8 cellular contexts compared by ENCODE assay signal in the genomic region with DNA sequence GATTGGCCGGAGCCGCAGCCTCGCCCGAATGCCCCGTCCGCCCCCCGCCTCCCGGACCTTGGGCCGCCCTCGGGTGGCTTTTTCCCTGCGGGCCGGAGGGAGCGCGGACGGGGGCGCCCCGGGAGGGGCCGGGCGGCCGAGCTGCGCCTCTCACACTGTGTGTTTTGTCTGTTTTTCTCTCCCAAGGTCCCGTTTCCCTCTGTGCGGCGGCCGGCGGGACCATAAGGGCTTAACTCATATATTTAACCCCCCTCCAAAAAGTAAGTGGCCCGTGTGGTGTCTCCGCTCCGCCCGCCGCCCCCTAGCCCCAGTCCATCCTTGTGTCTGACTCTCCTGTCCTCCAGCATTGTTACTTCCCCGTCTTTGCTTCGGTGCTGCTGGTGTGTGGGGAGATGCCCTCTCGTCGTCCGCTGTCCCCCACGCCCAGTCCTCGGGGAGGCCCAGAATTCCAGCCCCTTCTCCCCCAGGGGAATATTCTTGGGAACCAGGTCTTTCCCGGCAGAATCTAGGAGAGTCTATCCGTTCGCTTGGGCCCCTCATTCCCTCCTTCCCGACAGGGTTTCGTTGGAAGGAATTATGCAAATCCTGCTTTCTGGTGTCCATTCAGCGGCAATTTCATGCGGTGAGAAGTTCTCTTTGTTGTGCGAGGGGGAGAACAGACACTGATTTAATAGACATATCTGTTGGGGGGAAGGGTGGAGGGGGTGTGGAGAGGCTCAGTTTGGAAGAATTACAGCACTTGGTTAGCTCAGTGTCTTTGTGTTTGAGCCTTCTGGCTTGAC. TPM values are rescaled to one million over a fixed set of nuclear protein-coding genes. Genes with fewer than 3 reads are reported as not detected.
A peak's percentile ranks its signal among the peaks of the same experiment; 100 is the strongest.
DNase-seq lines count a peak whose midpoint lies in the region; ATAC-seq and TF ChIP-seq lines count a peak whose summit lies in the region.

No MANE protein-coding gene starts in this region.

- DNase-seq in CD8-positive, alpha-beta memory T cell: peak in 2 of 5 donors; percentile 14 to 47
- DNase-seq in Kasumi-1 (lab: John Stamatoyannopoulos, UW): peak; percentile 31 to 50
- DNase-seq in activated CD8-positive, alpha-beta memory T cell treated with anti-CD3 and anti-CD28 coated beads for 48 hours (ENCODE audit: low read depth in 2 of 3, low spot score in 2 of 3): peak in 2 of 3 experiments; percentile 2 to 4
- DNase-seq in fibroblast of the aortic adventitia (ENCODE audit: low read depth): peak; percentile 27
- no peak for DNase-seq in nephron progenitor cell
- DNase-seq in HuH-7 (ENCODE audit: low spot score): no peak
- no peak for DNase-seq in T-helper 9 cell

- peak overlapping the region; percentile 58 for H3K4me3 ChIP-seq in CD8-positive, alpha-beta memory T cell (ENCODE audit: low read length)
- H3K4me3 ChIP-seq in fibroblast of the aortic adventitia (ENCODE audit: low read depth, low read length): peak overlapping the region; percentile 84

- CTCF ChIA-PET in CD8-positive, alpha-beta memory T cell (lab: Charles Lee): no interaction called here

- H3K4me1 Mint-ChIP-seq in CD8-positive, alpha-beta memory T cell: peaks cover 59 to 67% (median 67%) of the 10 kb centered on the region in 3 donors
- H3K4me1 Mint-ChIP-seq in nephron progenitor cell: peaks cover 47% of the 10 kb centered on the region

- H3K4me3 Mint-ChIP-seq in CD8-positive, alpha-beta memory T cell: peak overlapping the region; percentile 83 to 98 (median 93)
- H3K4me3 Mint-ChIP-seq in nephron progenitor cell: peak overlapping the region; percentile 99

- no peaks in the 10 kb centered on the region for H3K9me3 Mint-ChIP-seq in CD8-positive, alpha-beta memory T cell
- peaks cover 9% of the 10 kb centered on the region for H3K9me3 Mint-ChIP-seq in nephron progenitor cell

- POLR2A ChIA-PET in CD8-positive, alpha-beta memory T cell (lab: Charles Lee): interaction anchor here (0.6 to 1.5 kb wide), 4 partner anchors 10 to 1535 kb away, joined by 3 to 4 read pairs (median 3); no protein-coding TSS in a partner anchor

- TF ChIP-seq CTCF in fibroblast of the aortic adventitia (IDR thresholded peaks at IDR 0.05; ENCODE audit: insufficient read depth, low read length) (no peak), nephron progenitor cell (IDR thresholded peaks at IDR 0.05) (no peak)

- H3K27me3 Mint-ChIP-seq in CD8-positive, alpha-beta memory T cell: peaks cover 0 to 2% of the 10 kb centered on the region in 2 donors
- peaks cover 4% of the 10 kb centered on the region for H3K27me3 Mint-ChIP-seq in nephron progenitor cell (ENCODE audit: low read depth, poor library complexity)

- peaks cover 0 to 19% (median 6%) of the 10 kb centered on the region in 3 donors for H3K36me3 Mint-ChIP-seq in CD8-positive, alpha-beta memory T cell
- peaks cover 30% of the 10 kb centered on the region for H3K36me3 Mint-ChIP-seq in nephron progenitor cell (ENCODE audit: low read depth)

- peak overlapping the region; percentile 46 for H3K27ac ChIP-seq in CD8-positive, alpha-beta memory T cell (ENCODE audit: low read depth, low read length)

- no peaks in the 10 kb centered on the region for H3K9me3 ChIP-seq in CD8-positive, alpha-beta memory T cell (ENCODE audit: low read length)

- H3K36me3 ChIP-seq in CD8-positive, alpha-beta memory T cell (ENCODE audit: insufficient read depth, low read length): no peaks in the 10 kb centered on the region

- ATAC-seq in GM21526 (IDR thresholded peaks at IDR 0.05; ENCODE audit: low FRiP score, unreplicated experiment): peak; percentile 10

- H3K27ac Mint-ChIP-seq in CD8-positive, alpha-beta memory T cell: peak overlapping the region; percentile 80 to 96 (median 92)
- peak overlapping the region; percentile 99 for H3K27ac Mint-ChIP-seq in nephron progenitor cell

- H3K27me3 ChIP-seq in CD8-positive, alpha-beta memory T cell (ENCODE audit: insufficient read depth, low read length, poor library complexity, severe bottlenecking): no peaks in the 10 kb centered on the region

- H3K4me1 ChIP-seq in CD8-positive, alpha-beta memory T cell (ENCODE audit: insufficient read depth, low read length): peaks cover 46% of the 10 kb centered on the region

RNA-seq across cellular contexts. Expression of a gene that starts 1.3 kb away (rescaled TPM):
- 10 to 100 TPM; 20.3 to 26.1 TPM for total RNA-seq in CD8-positive, alpha-beta memory T cell
- polyA plus RNA-seq in CD8-positive, alpha-beta memory T cell: 20.8 TPM
- 29.9 and 32.2 TPM in 2 replicates for total RNA-seq in fibroblast of the aortic adventitia (ENCODE audit: low replicate concordance)

Comparison
In these comparisons a context has a peak if more than half of its experiments do, and no peak if none do; other contexts are left out.
1. DNase-seq: peak in Kasumi-1 (2 of 2), activated CD8-positive, alpha-beta memory T cell treated with anti-CD3 and anti-CD28 coated beads for 48 hours (2 of 3) and fibroblast of the aortic adventitia (single experiment); none in nephron progenitor cell (single experiment), HuH-7 (single experiment) and T-helper 9 cell (single experiment).